ENCODE assay signal across 2 cellular contexts in genomic region chr6:152701081-152701862, GRCh38.
TF ChIP-seq lines count a peak whose summit lies in the region.

No MANE protein-coding gene starts in this region.

TF ChIP-seq in GM23338, 12 proteins besides CTCF, POLR2A, EP300 and RAD21 (continued from another document):
- TF ChIP-seq ETS1 (IDR thresholded peaks at IDR 0.05) (no peak), JUNB (IDR thresholded peaks at IDR 0.05; ENCODE audit: unreplicated experiment) (no peak), POLR2AphosphoS5 (IDR thresholded peaks at IDR 0.05; ENCODE audit: low read depth) (no peak), ZNF114 (CRISPR knock-in tag; IDR thresholded peaks at IDR 0.05) (no peak), ZNF331 (CRISPR knock-in tag; IDR thresholded peaks at IDR 0.05; ENCODE audit: low read depth) (no peak), STAT1 (IDR thresholded peaks at IDR 0.05; ENCODE audit: unreplicated experiment) (no peak), CREB1 (CRISPR knock-in tag; IDR thresholded peaks at IDR 0.05; ENCODE audit: low read depth) (no peak), REST (IDR thresholded peaks at IDR 0.05; ENCODE audit: unreplicated experiment) (no peak), ZNF462 (CRISPR knock-in tag; IDR thresholded peaks at IDR 0.05) (no peak), NANOG (IDR thresholded peaks at IDR 0.05; ENCODE audit: borderline replicate concordance) (no peak)
TF ChIP-seq in GM23338: peak in this region for 0.

TF ChIP-seq in endothelial cell of umbilical vein, 7 proteins besides CTCF, POLR2A, EP300 and RAD21 (continued from another document):
- TF ChIP-seq MAX (IDR thresholded peaks at IDR 0.05; ENCODE audit: insufficient read depth, insufficient read length) (no peak), JUN (IDR thresholded peaks at IDR 0.05; ENCODE audit: borderline replicate concordance, insufficient read depth, insufficient read length, low read depth) (no peak), FOS (IDR thresholded peaks at IDR 0.05; ENCODE audit: borderline replicate concordance, insufficient read depth, low read length) (no peak), POLR2AphosphoS5 (IDR thresholded peaks at IDR 0.05; ENCODE audit: insufficient read depth, low read depth, low read length) (no peak), GATA2 (IDR thresholded peaks at IDR 0.05; ENCODE audit: insufficient read depth, insufficient read length, low read depth, low read length) (no peak)
